11 cellular contexts compared by ENCODE assay signal in genomic region chr2:55097462-55098410, GRCh38. TPM values are rescaled to one million over a fixed set of nuclear protein-coding genes. Genes with fewer than 3 reads are reported as not detected.
A peak's percentile ranks its signal among the peaks of the same experiment; 100 is the strongest.
DNase-seq lines count a peak whose midpoint lies in the region; ATAC-seq and TF ChIP-seq lines count a peak whose summit lies in the region.
"Had no signal": no experiment of that assay in that cellular context is flagged by ENCODE, and none has a peak within 500 bp of the region (broad histone marks: within the 10 kb centered on the region; RNA-seq: fewer than 3 reads in every experiment).

No MANE protein-coding gene starts in this region.

- no peak overlapping the region for H3K9ac ChIP-seq in parathyroid adenoma

- H4K20me1 ChIP-seq in OCI-LY7 (ENCODE audit: insufficient read depth, low read length) = no peaks in the 10 kb centered on the region

- intact Hi-C loops in OCI-LY7 (cut with micrococcal nuclease; ENCODE audit: unreplicated experiment) = no loop called here

- H3K9me3 ChIP-seq in OCI-LY7 (ENCODE audit: low read length) (no peaks in the 10 kb centered on the region), parathyroid adenoma (ENCODE audit: control insufficient read depth, low read length) (no peaks in the 10 kb centered on the region)

- no peaks in the 10 kb centered on the region for H3K27me3 ChIP-seq in parathyroid adenoma (ENCODE audit: control insufficient read depth, insufficient read depth, low read length)

- no peaks in the 10 kb centered on the region for H3K9me2 ChIP-seq in OCI-LY7 (ENCODE audit: insufficient read depth, low read length)

- H3K4me3 ChIP-seq in OCI-LY7 (ENCODE audit: low read depth, low read length, poor library complexity, severe bottlenecking) = no peak overlapping the region
- no peak overlapping the region for H3K4me3 ChIP-seq in fibroblast of pulmonary artery (replicated peaks; ENCODE audit: low read depth, low read length)
- H3K4me3 ChIP-seq in parathyroid adenoma (ENCODE audit: low read depth, low read length) = no peak overlapping the region

- no peak overlapping the region for H3K27ac Mint-ChIP-seq in stimulated activated effector memory CD8-positive, alpha-beta T cell treated with anti-CD3 and anti-CD28 coated beads, Interleukin-12 subunit alpha, Interleukin-12 subunit beta, amount 100 ng/mL, for 72 hours
- H3K27ac Mint-ChIP-seq: naive thymus-derived CD8-positive, alpha-beta T cell had no signal

- no peaks in the 10 kb centered on the region for H3K36me3 Mint-ChIP-seq in stimulated activated effector memory CD8-positive, alpha-beta T cell treated with anti-CD3 and anti-CD28 coated beads, Interleukin-12 subunit alpha, Interleukin-12 subunit beta, amount 100 ng/mL, for 72 hours
- H3K36me3 Mint-ChIP-seq: naive thymus-derived CD8-positive, alpha-beta T cell had no signal

- no peaks in the 10 kb centered on the region for H3K36me3 ChIP-seq in OCI-LY7 (ENCODE audit: insufficient read depth, low read length)
- no peaks in the 10 kb centered on the region for H3K36me3 ChIP-seq in parathyroid adenoma (ENCODE audit: control insufficient read depth, insufficient read depth, low read length)

- DNase-seq in DMS 273 treated with DMSO at 0.1 percent for 48 hours (lab: John Stamatoyannopoulos, UW) (peak; percentile 35), OCI-LY7 (ENCODE audit: low spot score) (no peak), fibroblast of pulmonary artery (ENCODE audit: low read depth) (peak; percentile 72), middle frontal gyrus (ENCODE audit: extremely low spot score, low spot score) (no peak)
- no peak for DNase-seq in stimulated activated effector memory CD8-positive, alpha-beta T cell treated with anti-CD3 and anti-CD28 coated beads, Interleukin-12 subunit alpha, Interleukin-12 subunit beta, amount 100 ng/mL, for 72 hours (ENCODE audit: low spot score in 2 of 2)
- DNase-seq in stimulated activated CD4-positive, alpha-beta T cell treated with anti-CD3 and anti-CD28 coated beads, Interleukin-4, amount 100 ng/mL, for 1 hour = no peak
- DNase-seq in stimulated activated CD4-positive, alpha-beta T cell treated with anti-CD3 and anti-CD28 coated beads, Interleukin-1b, Interleukin-23, amount 100 ng/mL, for 48 hours = no peak
- DNase-seq: activated T-cell treated with anti-CD3 and anti-CD28 coated beads for 4 hours; KG1; naive thymus-derived CD8-positive, alpha-beta T cell had no signal

- POLR2A ChIA-PET in OCI-LY7 (lab: Charles Lee) = interaction anchor here (0.6 to 1.5 kb wide), 7 partner anchors 11 to 445 kb away, joined by 3 to 13 read pairs (median 3); no protein-coding TSS in a partner anchor

- H3K79me2 ChIP-seq in OCI-LY7 (ENCODE audit: insufficient read depth, low read depth, low read length) = no peaks in the 10 kb centered on the region
- H3K79me2 ChIP-seq in parathyroid adenoma = no peaks in the 10 kb centered on the region

- no TSS peak for BruUV-seq in OCI-LY7 (replicated peaks; lab: Mats Ljungman, UMichigan)

- CTCF ChIA-PET in OCI-LY7 (lab: Charles Lee; ENCODE audit: unreplicated experiment) = no interaction called here

- no peak overlapping the region for H3K4me3 Mint-ChIP-seq in stimulated activated effector memory CD8-positive, alpha-beta T cell treated with anti-CD3 and anti-CD28 coated beads, Interleukin-12 subunit alpha, Interleukin-12 subunit beta, amount 100 ng/mL, for 72 hours
- H3K4me3 Mint-ChIP-seq: naive thymus-derived CD8-positive, alpha-beta T cell had no signal

- no peaks in the 10 kb centered on the region for H3K4me1 Mint-ChIP-seq in stimulated activated effector memory CD8-positive, alpha-beta T cell treated with anti-CD3 and anti-CD28 coated beads, Interleukin-12 subunit alpha, Interleukin-12 subunit beta, amount 100 ng/mL, for 72 hours

- no peak overlapping the region for H3K27ac ChIP-seq in OCI-LY7 (ENCODE audit: low read depth, low read length, poor library complexity, severe bottlenecking)
- no peak overlapping the region for H3K27ac ChIP-seq in parathyroid adenoma

- ATAC-seq in stimulated activated effector memory CD8-positive, alpha-beta T cell treated with anti-CD3 and anti-CD28 coated beads, Interleukin-12 subunit alpha, Interleukin-12 subunit beta, amount 100 ng/mL, for 72 hours = no peak
- ATAC-seq: naive thymus-derived CD8-positive, alpha-beta T cell had no signal

- TF ChIP-seq CTCF in OCI-LY7 (conservative IDR thresholded peaks at IDR 0.05; ENCODE audit: low read length) = no peak
- no peak for TF ChIP-seq CTCF in fibroblast of pulmonary artery (IDR thresholded peaks at IDR 0.05; ENCODE audit: low read length, missing control alignments)
- TF ChIP-seq CTCF in parathyroid adenoma (IDR thresholded peaks at IDR 0.05) = no peak

- peaks cover 18% of the 10 kb centered on the region for H3K4me1 ChIP-seq in OCI-LY7 (ENCODE audit: insufficient read depth, low read length, poor library complexity, severe bottlenecking)
- H3K4me1 ChIP-seq in parathyroid adenoma = peaks cover 19% of the 10 kb centered on the region

- H3K4me2 ChIP-seq in OCI-LY7 (ENCODE audit: low read length) (no peak overlapping the region), parathyroid adenoma (ENCODE audit: low read length) (no peak overlapping the region)

- no peaks in the 10 kb centered on the region for H3K9me3 Mint-ChIP-seq in stimulated activated effector memory CD8-positive, alpha-beta T cell treated with anti-CD3 and anti-CD28 coated beads, Interleukin-12 subunit alpha, Interleukin-12 subunit beta, amount 100 ng/mL, for 72 hours
- H3K9me3 Mint-ChIP-seq: naive thymus-derived CD8-positive, alpha-beta T cell had no signal

- peak overlapping the region; percentile 62 for H2AFZ ChIP-seq in OCI-LY7 (ENCODE audit: low read length)
- peak overlapping the region; percentile 71 for H2AFZ ChIP-seq in parathyroid adenoma

RNA-seq across cellular contexts. Expression of gene RTN4, which starts 47.5 kb away (rescaled TPM):
- 27.5 and 36.5 TPM in 2 replicates for total RNA-seq in OCI-LY7 (2014; rRNA removed; shearing (Covaris generic))
- 74.1 and 75.2 TPM in 2 replicates for total RNA-seq in OCI-LY7 (2022)

Comparison
In these comparisons a context has a peak if more than half of its experiments do, and no peak if none do; other contexts are left out.
1. DNase-seq: peak in DMS 273 treated with DMSO at 0.1 percent for 48 hours (single experiment) and fibroblast of pulmonary artery (single experiment); none in OCI-LY7 (single experiment), stimulated activated effector memory CD8-positive, alpha-beta T cell treated with anti-CD3 and anti-CD28 coated beads, Interleukin-12 subunit alpha, Interleukin-12 subunit beta, amount 100 ng/mL, for 72 hours (0 of 2), stimulated activated CD4-positive, alpha-beta T cell treated with anti-CD3 and anti-CD28 coated beads, Interleukin-4, amount 100 ng/mL, for 1 hour (single experiment), stimulated activated CD4-positive, alpha-beta T cell treated with anti-CD3 and anti-CD28 coated beads, Interleukin-1b, Interleukin-23, amount 100 ng/mL, for 48 hours (single experiment) and middle frontal gyrus (single experiment).